In the genomic region with DNA sequence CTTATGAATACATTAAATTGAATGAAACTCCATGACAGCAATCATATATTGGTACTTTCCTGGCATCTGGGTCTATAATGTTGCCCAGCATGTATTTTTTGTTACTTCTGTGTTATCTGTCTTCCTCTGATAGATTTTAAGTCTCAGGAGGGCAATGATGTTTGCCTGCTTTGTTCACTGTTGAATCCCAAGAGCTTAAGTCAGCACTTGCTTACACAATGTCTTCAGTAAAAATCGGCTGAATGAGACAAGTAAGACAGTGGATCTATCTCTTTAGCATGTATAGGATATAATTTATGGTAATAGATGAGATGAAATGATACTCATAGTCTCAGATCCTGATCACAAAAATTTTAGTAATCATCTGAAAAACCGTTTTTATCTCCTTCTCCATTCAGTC, we compare ENCODE assay signal across 28 cellular contexts.
"Had no signal": no experiment of that assay in that cellular context is flagged by ENCODE, and none has a peak within 500 bp of the region (broad histone marks: within the 10 kb centered on the region; RNA-seq: fewer than 3 reads in every experiment).

No MANE protein-coding gene starts in this region.

- H3K4me1 ChIP-seq: parathyroid adenoma, psoas muscle, right lobe of liver, sigmoid colon, stomach, thyroid gland, tibial nerve, upper lobe of left lung, vagina had no signal

- H3K36me3 ChIP-seq: ovary, right lobe of liver, sigmoid colon, stomach, thoracic aorta, thyroid gland, tibial nerve, upper lobe of left lung, vagina had no signal

- H3K9me3 ChIP-seq: ovary, psoas muscle, right lobe of liver, sigmoid colon, stomach, thoracic aorta, thyroid gland, tibial nerve, upper lobe of left lung, vagina had no signal

- H2AFZ ChIP-seq: parathyroid adenoma had no signal

- H3K27me3 ChIP-seq: ovary, right lobe of liver, sigmoid colon, stomach, thyroid gland, tibial nerve, upper lobe of left lung, vagina had no signal

- H3K27ac Mint-ChIP-seq: natural killer cell treated with Interleukin-12 subunit alpha and Interleukin-12 subunit beta and Interleukin-15 and Interleukin-18, amount 100 ng/mL, for 72 hours; nephron progenitor cell; progenitor cell of endocrine pancreas; stimulated activated effector memory CD8-positive, alpha-beta T cell treated with anti-CD3 and anti-CD28 coated beads, Interleukin-12 subunit alpha, Interleukin-12 subunit beta, amount 100 ng/mL, for 72 hours; stimulated activated naive B cell treated with anti-CD40 and anti-IgM and Interleukin-4, amounts not matched to agents 10 μg/mL and 1 μg/mL and 100 μg/mL, for 72 hours; stimulated activated naive CD8-positive, alpha-beta T cell treated with anti-CD3 and anti-CD28 coated beads, Interleukin-15, Interleukin-2, amounts not matched to agents 100 ng/mL and 50 ng/mL, for 24 hours had no signal

- H3K4me1 Mint-ChIP-seq: nephron progenitor cell; neural crest cell; stimulated activated effector memory CD8-positive, alpha-beta T cell treated with anti-CD3 and anti-CD28 coated beads, Interleukin-12 subunit alpha, Interleukin-12 subunit beta, amount 100 ng/mL, for 72 hours; stimulated activated naive B cell treated with anti-CD40 and anti-IgM and Interleukin-4, amounts not matched to agents 10 μg/mL and 1 μg/mL and 100 μg/mL, for 72 hours had no signal

- H3K9ac ChIP-seq: parathyroid adenoma had no signal

- H3K4me3 ChIP-seq: ovary, psoas muscle, right lobe of liver, sigmoid colon, stomach, thoracic aorta, thyroid gland, tibial nerve, upper lobe of left lung, vagina had no signal

- DNase-seq: nephron progenitor cell; occipital lobe; ovary; posterior cingulate gyrus; psoas muscle; right cardiac atrium; right lobe of liver; sigmoid colon; small intestine; stimulated activated CD4-positive, alpha-beta T cell treated with anti-CD3 and anti-CD28 coated beads, Interleukin-15, amount 100 ng/mL, for 24 hours; stimulated activated CD4-positive, alpha-beta T cell treated with anti-CD3 and anti-CD28 coated beads, Interleukin-2, amount 100 ng/mL, for 24 hours; stimulated activated CD4-positive, alpha-beta T cell treated with anti-CD3 and anti-CD28 coated beads, Interleukin-2, amount 100 ng/mL, for 48 hours; stimulated activated CD4-positive, alpha-beta T cell treated with anti-CD3 and anti-CD28 coated beads, Interleukin-4, amount 100 ng/mL, for 24 hours; stimulated activated naive B cell treated with anti-CD40 and anti-IgM and Interleukin-4, amounts not matched to agents 10 μg/mL and 1 μg/mL and 100 μg/mL, for 72 hours; stimulated activated naive CD4-positive, alpha-beta T cell treated with Interleukin-2 at 50 U/mL for 16 hours; stomach; thyroid gland; trophoblast cell; upper lobe of left lung had no signal

- ATAC-seq: natural killer cell treated with Interleukin-12 subunit alpha and Interleukin-12 subunit beta and Interleukin-15 and Interleukin-18, amount 100 ng/mL, for 72 hours; psoas muscle; right cardiac atrium; right lobe of liver; stimulated activated effector memory CD8-positive, alpha-beta T cell treated with anti-CD3 and anti-CD28 coated beads, Interleukin-12 subunit alpha, Interleukin-12 subunit beta, amount 100 ng/mL, for 72 hours; stimulated activated naive B cell treated with anti-CD40 and anti-IgM and Interleukin-4, amounts not matched to agents 10 μg/mL and 1 μg/mL and 100 μg/mL, for 72 hours had no signal

- H3K27me3 Mint-ChIP-seq: natural killer cell treated with Interleukin-12 subunit alpha and Interleukin-12 subunit beta and Interleukin-15 and Interleukin-18, amount 100 ng/mL, for 72 hours; progenitor cell of endocrine pancreas; stimulated activated naive B cell treated with anti-CD40 and anti-IgM and Interleukin-4, amounts not matched to agents 10 μg/mL and 1 μg/mL and 100 μg/mL, for 72 hours; stimulated activated naive CD8-positive, alpha-beta T cell treated with anti-CD3 and anti-CD28 coated beads, Interleukin-15, Interleukin-2, amounts not matched to agents 100 ng/mL and 50 ng/mL, for 24 hours had no signal

- H3K27ac ChIP-seq: ovary, parathyroid adenoma, psoas muscle, right lobe of liver, sigmoid colon, stomach, thoracic aorta, thyroid gland, tibial nerve, upper lobe of left lung, vagina had no signal

- H3K36me3 Mint-ChIP-seq: natural killer cell treated with Interleukin-12 subunit alpha and Interleukin-12 subunit beta and Interleukin-15 and Interleukin-18, amount 100 ng/mL, for 72 hours; stimulated activated effector memory CD8-positive, alpha-beta T cell treated with anti-CD3 and anti-CD28 coated beads, Interleukin-12 subunit alpha, Interleukin-12 subunit beta, amount 100 ng/mL, for 72 hours; stimulated activated naive B cell treated with anti-CD40 and anti-IgM and Interleukin-4, amounts not matched to agents 10 μg/mL and 1 μg/mL and 100 μg/mL, for 72 hours had no signal

- H3K79me2 ChIP-seq: parathyroid adenoma had no signal

- H3K4me3 Mint-ChIP-seq: natural killer cell treated with Interleukin-12 subunit alpha and Interleukin-12 subunit beta and Interleukin-15 and Interleukin-18, amount 100 ng/mL, for 72 hours; nephron progenitor cell; neural crest cell; stimulated activated effector memory CD8-positive, alpha-beta T cell treated with anti-CD3 and anti-CD28 coated beads, Interleukin-12 subunit alpha, Interleukin-12 subunit beta, amount 100 ng/mL, for 72 hours; stimulated activated naive B cell treated with anti-CD40 and anti-IgM and Interleukin-4, amounts not matched to agents 10 μg/mL and 1 μg/mL and 100 μg/mL, for 72 hours; stimulated activated naive CD8-positive, alpha-beta T cell treated with anti-CD3 and anti-CD28 coated beads, Interleukin-15, Interleukin-2, amounts not matched to agents 100 ng/mL and 50 ng/mL, for 24 hours had no signal
